Comparison of ENCODE assay signal across 9 cellular contexts in genomic region chr3:119675188-119675874, GRCh38. TPM values are rescaled to one million over a fixed set of nuclear protein-coding genes. Genes with fewer than 3 reads are reported as not detected.
DNase-seq lines count a peak whose midpoint lies in the region; ATAC-seq, FAIRE-seq and TF ChIP-seq lines count a peak whose summit lies in the region.
"Had no signal": no experiment of that assay in that cellular context is flagged by ENCODE, and none has a peak within 500 bp of the region (broad histone marks: within the 10 kb centered on the region; RNA-seq: fewer than 3 reads in every experiment).

No MANE protein-coding gene starts in this region.

- CTCF ChIA-PET in PC-9 (lab: Charles Lee) = no interaction called here

- H3K9me2 ChIP-seq in PC-9 (ENCODE audit: insufficient read depth) = no peaks in the 10 kb centered on the region

- peaks cover 15% of the 10 kb centered on the region for H3K4me1 ChIP-seq in PC-9 (replicated peaks; ENCODE audit: insufficient read depth)

- H3K9me3 ChIP-seq in PC-9 (ENCODE audit: insufficient read depth, low read depth) = no peaks in the 10 kb centered on the region

- H3K36me3 ChIP-seq in PC-9 (ENCODE audit: low read depth) = peaks cover 18% of the 10 kb centered on the region

- no peak overlapping the region for H3K27ac ChIP-seq in PC-9

- ATAC-seq in GM18502 (IDR thresholded peaks at IDR 0.05; ENCODE audit: poor library complexity, unreplicated experiment) = no peak
- ATAC-seq: activated CD4-positive, CD25-positive, alpha-beta regulatory T cell treated with anti-CD3 and anti-CD28 coated beads, Interleukin-2, amount 50 U/mL, for 24 hours had no signal

- DNase-seq in GM12892 (ENCODE audit: insufficient read length) (no peak), PC-9 (no peak), epithelial cell of proximal tubule (ENCODE audit: low read depth) (no peak), retinal pigment epithelial cell (ENCODE audit: low read depth) (no peak), SIG-M5 treated with dmso at 0.1 percent for 504 hours (lab: John Stamatoyannopoulos, UW; ENCODE audit: unreplicated experiment) (no peak), NCI-H1105 treated with DMSO at 0.1 percent for 48 hours (lab: John Stamatoyannopoulos, UW) (no peak)
- DNase-seq: NCI-H526 treated with DMSO at 0.1 percent for 48 hours had no signal

- no peak for TF ChIP-seq POLR2A in GM12892 (IDR thresholded peaks at IDR 0.05; ENCODE audit: low read depth, low read length)

- no TSS peak for BruUV-seq in PC-9 (replicated peaks; lab: Mats Ljungman, UMichigan)

- 0 out of 2 replicates have a peak, but pooled peaks cover 3% of the 10 kb centered on the region for H4K20me1 ChIP-seq in PC-9 (ENCODE audit: insufficient read depth)

- H2AFZ ChIP-seq in PC-9 = no peak overlapping the region

- no peaks in the 10 kb centered on the region for H3F3A ChIP-seq in PC-9 (ENCODE audit: insufficient read depth, low read depth)

- H3K4me2 ChIP-seq in PC-9 = peak overlapping the region; percentile 94

- peak; percentile 46 for FAIRE-seq in GM12892 (lab: Jason Lieb, UNC)

- H3K79me2 ChIP-seq in PC-9 (ENCODE audit: low read depth) = peaks cover 22% of the 10 kb centered on the region

- POLR2A ChIA-PET in PC-9 (lab: Charles Lee; ENCODE audit: unreplicated experiment) = interaction anchor here (0.7 kb wide), 1 partner anchor 19 kb away, joined by 17 read pairs; no protein-coding TSS in a partner anchor

- no peaks in the 10 kb centered on the region for H3K27me3 ChIP-seq in PC-9 (ENCODE audit: insufficient read depth, low read depth)

- intact Hi-C loops in PC-9 (cut with micrococcal nuclease; ENCODE audit: unreplicated experiment) = loop anchor here (10.0 kb wide), 1 partner anchor 151 kb away; no protein-coding TSS in a partner anchor

- no peak for TF ChIP-seq CTCF in PC-9 (conservative IDR thresholded peaks at IDR 0.05)
- TF ChIP-seq CTCF in epithelial cell of proximal tubule (conservative IDR thresholded peaks at IDR 0.05; ENCODE audit: low read depth, low read length) = no peak
- TF ChIP-seq CTCF in retinal pigment epithelial cell (conservative IDR thresholded peaks at IDR 0.05; ENCODE audit: low read depth, low read length) = no peak

- H3K4me3 ChIP-seq in PC-9 = peak overlapping the region; percentile 81; the same call in 1 of the 2 replicates
- H3K4me3 ChIP-seq in epithelial cell of proximal tubule (ENCODE audit: low read depth, low read length) = peak overlapping the region; percentile 76
- peak overlapping the region; percentile 76 for H3K4me3 ChIP-seq in retinal pigment epithelial cell (ENCODE audit: low read length)

RNA-seq across cellular contexts. Expression of gene COX17, which starts 1.9 kb away (rescaled TPM):
- polyA plus RNA-seq in GM12892 (2012; ENCODE audit: missing spikeins) = 274 TPM
- total RNA-seq in PC-9 (2021) (57.6 and 61.4 TPM in 2 replicates), epithelial cell of proximal tubule (45.3 and 91.1 TPM in 2 replicates)

RNA-seq across cellular contexts. Expression of gene POPDC2, which starts 14.9 kb away (rescaled TPM):
- 3.5 TPM for polyA plus RNA-seq in GM12892 (2012; ENCODE audit: missing spikeins)
- total RNA-seq in PC-9 (2021) (3.0 and 3.5 TPM in 2 replicates), epithelial cell of proximal tubule (0.06 and 0.51 TPM in 2 replicates)

RNA-seq across cellular contexts. Expression of gene CFAP91, which starts 27.5 kb away (rescaled TPM):
- 0.40 TPM for polyA plus RNA-seq in GM12892 (2012; ENCODE audit: missing spikeins)
- total RNA-seq in PC-9 (2021) = 0.48 and 1.2 TPM in 2 replicates
- total RNA-seq in epithelial cell of proximal tubule = 2.1 and 2.2 TPM in 2 replicates
